ENCODE assay signal across 3 cellular contexts in genomic region chr7:84191842-84192241, GRCh38.
TF ChIP-seq lines count a peak whose summit lies in the region.

No MANE protein-coding gene starts in this region.

TF ChIP-seq in IMR-90, 13 proteins besides CTCF, POLR2A, EP300 and RAD21:
- TF ChIP-seq NFE2L2 (IDR thresholded peaks at IDR 0.05; ENCODE audit: low read depth, low read length) (no peak), FOS (IDR thresholded peaks at IDR 0.05; ENCODE audit: low read depth, low read length) (no peak), RFX5 (IDR thresholded peaks at IDR 0.05; ENCODE audit: low read depth, low read length) (no peak)

TF ChIP-seq in endothelial cell of umbilical vein, 7 proteins besides CTCF, POLR2A, EP300 and RAD21:
- TF ChIP-seq, protein P1, sequence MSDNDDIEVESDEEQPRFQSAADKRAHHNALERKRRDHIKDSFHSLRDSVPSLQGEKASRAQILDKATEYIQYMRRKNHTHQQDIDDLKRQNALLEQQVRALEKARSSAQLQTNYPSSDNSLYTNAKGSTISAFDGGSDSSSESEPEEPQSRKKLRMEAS (IDR thresholded peaks at IDR 0.05; ENCODE audit: insufficient read depth, insufficient read length): no peak
- TF ChIP-seq POLR2AphosphoS5 (IDR thresholded peaks at IDR 0.05; ENCODE audit: insufficient read depth, low read depth, low read length): no peak

TF ChIP-seq in GM12891, 5 proteins besides CTCF, POLR2A, EP300 and RAD21:
- no peak for TF ChIP-seq TAF1 (IDR thresholded peaks at IDR 0.05; ENCODE audit: low read depth, low read length)
- no peak for TF ChIP-seq PAX5 (IDR thresholded peaks at IDR 0.05; ENCODE audit: insufficient read depth, low read length, severe bottlenecking)
- no peak for TF ChIP-seq POLR2AphosphoS5 (IDR thresholded peaks at IDR 0.05; ENCODE audit: low read depth, low read length)
- no peak for TF ChIP-seq SPI1 (IDR thresholded peaks at IDR 0.05; ENCODE audit: low read depth, low read length)
- TF ChIP-seq POU2F2 (IDR thresholded peaks at IDR 0.05; ENCODE audit: low read depth, low read length): no peak
